In the genomic region with DNA sequence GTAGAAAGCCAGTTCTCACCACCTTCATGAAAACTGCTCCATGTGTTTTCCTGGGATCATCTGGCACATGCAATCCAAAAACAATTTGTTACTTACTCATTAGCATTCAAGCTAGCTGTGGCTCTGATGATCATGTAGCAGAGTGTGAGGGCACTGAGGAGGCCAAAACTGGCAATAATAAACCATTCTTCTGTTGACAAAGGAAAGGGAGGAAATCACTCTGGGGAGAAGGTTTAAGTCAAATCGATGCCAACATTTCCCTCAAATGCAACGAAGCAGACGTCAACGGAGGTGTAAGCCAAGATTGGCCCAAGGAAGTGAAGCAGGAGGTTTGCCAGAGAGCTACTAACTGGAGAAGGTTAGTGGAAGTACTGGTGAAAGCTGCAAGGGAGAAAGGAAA, we compare ENCODE assay signal across 19 cellular contexts.
"Had no signal": no experiment of that assay in that cellular context is flagged by ENCODE, and none has a peak within 500 bp of the region (broad histone marks: within the 10 kb centered on the region; RNA-seq: fewer than 3 reads in every experiment).

No MANE protein-coding gene starts in this region.

- H3K4me3 Mint-ChIP-seq: activated naive CD4-positive, alpha-beta T cell treated with anti-CD3 and anti-CD28 coated beads, Interleukin-2, amount 10 ng/mL, durations not matched to agents 7 days and 5 days; activated naive CD8-positive, alpha-beta T cell treated with anti-CD3 and anti-CD28 coated beads, Interleukin-2, amount 50 U/mL, for 24 hours; activated T-cell treated with anti-CD3 and anti-CD28 coated beads, Interleukin-2, amount 50 U/mL, for 4 hours; memory B cell; naive thymus-derived CD4-positive, alpha-beta T cell; T-helper 1 cell treated with Interleukin-12 subunit alpha and Interleukin-12 subunit beta and Interleukin-4 antibody, amounts not matched to agents 30 μg/mL and 1 μg/mL, for 36 hours had no signal

- H3K27me3 Mint-ChIP-seq: activated naive CD4-positive, alpha-beta T cell treated with anti-CD3 and anti-CD28 coated beads, Interleukin-2, amount 10 ng/mL, durations not matched to agents 7 days and 5 days; activated naive CD8-positive, alpha-beta T cell treated with anti-CD3 and anti-CD28 coated beads, Interleukin-2, amount 50 U/mL, for 24 hours; memory B cell; naive thymus-derived CD4-positive, alpha-beta T cell had no signal

- H3K4me1 Mint-ChIP-seq: activated naive CD4-positive, alpha-beta T cell treated with anti-CD3 and anti-CD28 coated beads, Interleukin-2, amount 10 ng/mL, durations not matched to agents 7 days and 5 days; activated naive CD8-positive, alpha-beta T cell treated with anti-CD3 and anti-CD28 coated beads, Interleukin-2, amount 50 U/mL, for 24 hours; naive thymus-derived CD4-positive, alpha-beta T cell had no signal

- ATAC-seq: activated naive CD8-positive, alpha-beta T cell treated with anti-CD3 and anti-CD28 coated beads, Interleukin-2, amount 50 U/mL, for 24 hours; activated T-cell treated with anti-CD3 and anti-CD28 coated beads, Interleukin-2, amount 50 U/mL, for 4 hours; left ventricle myocardium superior; naive thymus-derived CD4-positive, alpha-beta T cell; sciatic nerve had no signal

- H3K27me3 ChIP-seq: breast epithelium, ovary, tibial nerve had no signal

- H3K27ac Mint-ChIP-seq: activated naive CD8-positive, alpha-beta T cell treated with anti-CD3 and anti-CD28 coated beads, Interleukin-2, amount 50 U/mL, for 24 hours; memory B cell; naive thymus-derived CD4-positive, alpha-beta T cell; T-helper 1 cell treated with Interleukin-12 subunit alpha and Interleukin-12 subunit beta and Interleukin-4 antibody, amounts not matched to agents 30 μg/mL and 1 μg/mL, for 36 hours had no signal

- H3K9me3 Mint-ChIP-seq: activated naive CD4-positive, alpha-beta T cell treated with anti-CD3 and anti-CD28 coated beads, Interleukin-2, amount 10 ng/mL, durations not matched to agents 7 days and 5 days; activated naive CD8-positive, alpha-beta T cell treated with anti-CD3 and anti-CD28 coated beads, Interleukin-2, amount 50 U/mL, for 24 hours; activated T-cell treated with anti-CD3 and anti-CD28 coated beads, Interleukin-2, amount 50 U/mL, for 4 hours; memory B cell; T-helper 1 cell treated with Interleukin-12 subunit alpha and Interleukin-12 subunit beta and Interleukin-4 antibody, amounts not matched to agents 30 μg/mL and 1 μg/mL, for 36 hours had no signal

- H3K4me3 ChIP-seq: breast epithelium, ovary, smooth muscle cell, tibial nerve had no signal

- H3K36me3 ChIP-seq: ovary had no signal

- H3K4me1 ChIP-seq: breast epithelium, tibial nerve had no signal

- H3K9me3 ChIP-seq: breast epithelium, ovary, tibial nerve had no signal

- H3K27ac ChIP-seq: breast epithelium, epithelial cell of prostate, ovary, tibial nerve had no signal

- DNase-seq: activated CD4-positive, alpha-beta T cell treated with anti-CD3 and anti-CD28 coated beads, Interleukin-2, amount 50 U/mL, for 1 hour; activated CD8-positive, alpha-beta memory T cell treated with anti-CD3 and anti-CD28 coated beads, Interleukin-2, amount 50 U/mL, for 4 hours; activated naive CD4-positive, alpha-beta T cell treated with anti-CD3 and anti-CD28 coated beads, Interleukin-2, amount 10 ng/mL, durations not matched to agents 7 days and 5 days; activated naive CD8-positive, alpha-beta T cell treated with anti-CD3 and anti-CD28 coated beads, Interleukin-2, amount 50 U/mL, for 24 hours; activated T-cell treated with anti-CD3 and anti-CD28 coated beads, Interleukin-2, amount 50 U/mL, for 4 hours; aorta; dermis blood vessel endothelial cell; left ventricle myocardium superior; naive thymus-derived CD4-positive, alpha-beta T cell; ovary; stimulated activated CD4-positive, alpha-beta T cell treated with anti-CD3 and anti-CD28 coated beads, Interleukin-4, amount 100 ng/mL, for 4 hours; stimulated activated naive CD4-positive, alpha-beta T cell had no signal
